In genomic region chr5:72319435-72320021, GRCh38 we compare ENCODE assay signal across 8 cellular contexts. TPM values are rescaled to one million over a fixed set of nuclear protein-coding genes. Genes with fewer than 3 reads are reported as not detected.
DNase-seq lines count a peak whose midpoint lies in the region; ATAC-seq and TF ChIP-seq lines count a peak whose summit lies in the region.
"Not testable (repeated sequence)": the region's sequence is repeated elsewhere in the genome, so short reads cannot be mapped to it uniquely, and the experiment has no call there.

No MANE protein-coding gene starts in this region.

- H3K27ac ChIP-seq in A673 (ENCODE audit: low read depth, low read length, poor library complexity, severe bottlenecking) (peak overlapping the region; percentile 81), fibroblast of lung (ENCODE audit: insufficient read depth, low read length) (peak overlapping the region; percentile 78)

- H3K4me3 Mint-ChIP-seq in T-helper 17 cell (peak overlapping the region; percentile 96), mesothelial cell of epicardium (peak overlapping the region; percentile 93)
- H3K4me3 Mint-ChIP-seq in activated naive CD8-positive, alpha-beta T cell treated with anti-CD3 and anti-CD28 coated beads, Interleukin-2, amount 10 ng/mL, durations not matched to agents 7 days and 5 days = peak overlapping the region; percentile 87

- not testable (repeated sequence) for H3K27me3 ChIP-seq in A673 (replicated peaks; ENCODE audit: insufficient read depth, low read depth, low read length, poor library complexity); fibroblast of lung (ENCODE audit: control insufficient read depth, insufficient read depth, low read length)

- not testable (repeated sequence) for H3K9me3 ChIP-seq in A673 (ENCODE audit: low read depth, low read length, poor library complexity, severe bottlenecking); T-helper 17 cell (ENCODE audit: control insufficient read depth, low read length, poor library complexity, severe bottlenecking); fibroblast of lung (ENCODE audit: control insufficient read depth, insufficient read depth, low read depth, low read length)

- H3K36me3 Mint-ChIP-seq in T-helper 17 cell (ENCODE audit: low read depth) (peaks cover 17% of the 10 kb centered on the region), mesothelial cell of epicardium (peaks cover 12% of the 10 kb centered on the region)
- peaks cover 12% of the 10 kb centered on the region for H3K36me3 Mint-ChIP-seq in activated naive CD8-positive, alpha-beta T cell treated with anti-CD3 and anti-CD28 coated beads, Interleukin-2, amount 10 ng/mL, durations not matched to agents 7 days and 5 days

- not testable (repeated sequence) for H4K20me1 ChIP-seq in fibroblast of lung (ENCODE audit: control insufficient read depth, extremely low read depth, insufficient read depth, low read length)

- H2AFZ ChIP-seq in fibroblast of lung (ENCODE audit: low read length) = peak overlapping the region; percentile 3

- H3K9me3 Mint-ChIP-seq in activated naive CD8-positive, alpha-beta T cell treated with anti-CD3 and anti-CD28 coated beads, Interleukin-2, amount 10 ng/mL, durations not matched to agents 7 days and 5 days; mesothelial cell of epicardium: not testable (repeated sequence)

- H3K27ac Mint-ChIP-seq in T-helper 17 cell = peak overlapping the region; percentile 94
- peak overlapping the region; percentile 84 for H3K27ac Mint-ChIP-seq in activated naive CD8-positive, alpha-beta T cell treated with anti-CD3 and anti-CD28 coated beads, Interleukin-2, amount 10 ng/mL, durations not matched to agents 7 days and 5 days
- peak overlapping the region; percentile 94 for H3K27ac Mint-ChIP-seq in mesothelial cell of epicardium

- H3K4me1 ChIP-seq in A673 (ENCODE audit: insufficient read depth, low read length, poor library complexity, severe bottlenecking) = peaks cover 11% of the 10 kb centered on the region
- H3K4me1 ChIP-seq in fibroblast of lung (ENCODE audit: control insufficient read depth, extremely low read depth, insufficient read depth, low read length) = not testable (repeated sequence)

- intact Hi-C loops in A673 (cut with micrococcal nuclease; ENCODE audit: unreplicated experiment) = not testable (repeated sequence)

- DNase-seq in A673 (ENCODE audit: low spot score); fibroblast of lung (ENCODE audit: low read depth in 2 of 2): not testable (repeated sequence)
- DNase-seq in T-helper 17 cell (peak in 1 of 3 donors; percentile 7), mesothelial cell of epicardium (ENCODE audit: low spot score in 2 of 2, unreplicated experiment in 2 of 2) (peak in 1 of 2 experiments; percentile 47)
- peak; percentile 43 for DNase-seq in activated naive CD8-positive, alpha-beta T cell treated with anti-CD3 and anti-CD28 coated beads, Interleukin-2, amount 10 ng/mL, durations not matched to agents 7 days and 5 days
- peak; percentile 39 for DNase-seq in stimulated activated CD4-positive, alpha-beta T cell treated with anti-CD3 and anti-CD28 coated beads, Interleukin-12 subunit alpha, Interleukin-12 subunit beta, amount 100 ng/mL, for 4 hours

- H3K4me2 ChIP-seq in fibroblast of lung (ENCODE audit: extremely low read depth, insufficient read depth, low read length) = peak overlapping the region; percentile 68

- H3K9ac ChIP-seq in fibroblast of lung (ENCODE audit: insufficient read depth, low read length) = peak overlapping the region; percentile 18

- peak; percentile 17 for ATAC-seq in GM19395 (IDR thresholded peaks at IDR 0.05; ENCODE audit: unreplicated experiment)
- peak; percentile 3 for ATAC-seq in HG03575 (IDR thresholded peaks at IDR 0.05; ENCODE audit: extremely low read depth, insufficient number of reproducible peaks, low FRiP score, unreplicated experiment)
- ATAC-seq in T-helper 17 cell = peak; percentile 11
- ATAC-seq in activated naive CD8-positive, alpha-beta T cell treated with anti-CD3 and anti-CD28 coated beads, Interleukin-2, amount 10 ng/mL, durations not matched to agents 7 days and 5 days (ENCODE audit: low read depth) = peak; percentile 9

- H3K79me2 ChIP-seq in fibroblast of lung (ENCODE audit: control insufficient read depth, insufficient read depth, low read length) = peaks cover 32% of the 10 kb centered on the region

- H3K36me3 ChIP-seq in A673 (ENCODE audit: insufficient read depth, low read length, poor library complexity, severe bottlenecking); fibroblast of lung (ENCODE audit: control insufficient read depth, insufficient read depth, low read length): not testable (repeated sequence)

- H3K4me1 Mint-ChIP-seq in T-helper 17 cell = peaks cover 21% of the 10 kb centered on the region
- peaks cover 28% of the 10 kb centered on the region for H3K4me1 Mint-ChIP-seq in activated naive CD8-positive, alpha-beta T cell treated with anti-CD3 and anti-CD28 coated beads, Interleukin-2, amount 10 ng/mL, durations not matched to agents 7 days and 5 days
- H3K4me1 Mint-ChIP-seq in mesothelial cell of epicardium = peaks cover 21% of the 10 kb centered on the region

- H3K4me3 ChIP-seq in A673 (ENCODE audit: low read depth, low read length, poor library complexity, severe bottlenecking) = peak overlapping the region; percentile 75
- peak overlapping the region; percentile 55 to 93 (median 66) for H3K4me3 ChIP-seq in fibroblast of lung (replicated peaks in 1 of 4; ENCODE audit: control extremely low read depth in 1 of 4, insufficient read depth in 1 of 4, low read depth in 3 of 4, low read length in 4 of 4)

- not testable (repeated sequence) for H3K27me3 Mint-ChIP-seq in T-helper 17 cell; activated naive CD8-positive, alpha-beta T cell treated with anti-CD3 and anti-CD28 coated beads, Interleukin-2, amount 10 ng/mL, durations not matched to agents 7 days and 5 days; mesothelial cell of epicardium (ENCODE audit: low read depth)

- POLR2A ChIA-PET in A673 (lab: Charles Lee; ENCODE audit: low non-redundant PET) = not testable (repeated sequence)
- POLR2A ChIA-PET in activated naive CD8-positive, alpha-beta T cell treated with anti-CD3 and anti-CD28 coated beads, Interleukin-2, amount 10 ng/mL, durations not matched to agents 7 days and 5 days (lab: Charles Lee) = interaction anchor here (0.7 to 3.1 kb wide), 10 partner anchors 8 to 529 kb away, joined by 3 to 52 read pairs (median 4); no protein-coding TSS in a partner anchor

- TSS peak; percentile 73 for BruUV-seq in A673 (replicated peaks; lab: Mats Ljungman, UMichigan)

- CTCF ChIA-PET in A673 (lab: Charles Lee) = interaction anchor here (0.6 to 1.0 kb wide), 3 partner anchors 11 to 1218 kb away, joined by 4 to 7 read pairs (median 5); no protein-coding TSS in a partner anchor

- TF ChIP-seq CTCF in A673 (conservative IDR thresholded peaks at IDR 0.05; ENCODE audit: low read depth, low read length); fibroblast of lung (conservative IDR thresholded peaks at IDR 0.05 in 1 of 2, IDR thresholded peaks at IDR 0.05 in 1 of 2; ENCODE audit: low read depth in 1 of 2, low read length in 2 of 2); mesothelial cell of epicardium (IDR thresholded peaks at IDR 0.05; ENCODE audit: unreplicated experiment): not testable (repeated sequence)

RNA-seq across cellular contexts. Expression of gene MRPS27, which starts 0.5 kb away (rescaled TPM):
- total RNA-seq in A673 (2021) = 83.2 and 88.6 TPM in 2 replicates
- total RNA-seq in T-helper 17 cell = 10 to 100 TPM; 37.8 to 39.3 TPM
- total RNA-seq in activated naive CD8-positive, alpha-beta T cell treated with anti-CD3 and anti-CD28 coated beads, Interleukin-2, amount 10 ng/mL, durations not matched to agents 7 days and 5 days = 10 to 100 TPM; 39.0 to 43.8 TPM
- 72.7 and 86.5 TPM in 2 replicates for total RNA-seq in fibroblast of lung
- polyA plus RNA-seq in fibroblast of lung = 67.2 and 75.9 TPM in 2 replicates
- 41.4 and 44.1 TPM in 2 replicates for polyA plus RNA-seq in fibroblast of lung (2012)
- polyA minus RNA-seq in fibroblast of lung (ENCODE audit: low replicate concordance) = 88.9 and 143 TPM in 2 replicates
- 53.4 to 58.1 TPM (median 56.0 TPM) in 3 replicates for total RNA-seq in mesothelial cell of epicardium

RNA-seq across cellular contexts. Expression of gene PTCD2, which starts 0.6 kb away (rescaled TPM):
- total RNA-seq in A673 (2021) (12.7 and 17.3 TPM in 2 replicates), T-helper 17 cell (1 to 10 TPM; 4.0 to 5.9 TPM), fibroblast of lung (9.5 and 15.9 TPM in 2 replicates), mesothelial cell of epicardium (12.2 to 14.5 TPM (median 13.6 TPM) in 3 replicates)
- 1 to 10 TPM; 8.9 to 9.8 TPM for total RNA-seq in activated naive CD8-positive, alpha-beta T cell treated with anti-CD3 and anti-CD28 coated beads, Interleukin-2, amount 10 ng/mL, durations not matched to agents 7 days and 5 days
- polyA plus RNA-seq in fibroblast of lung = 10.3 and 13.4 TPM in 2 replicates
- polyA plus RNA-seq in fibroblast of lung (2012) = 7.2 and 8.6 TPM in 2 replicates
- 2.1 and 13.8 TPM in 2 replicates for polyA minus RNA-seq in fibroblast of lung (ENCODE audit: low replicate concordance)
